In the genomic region with DNA sequence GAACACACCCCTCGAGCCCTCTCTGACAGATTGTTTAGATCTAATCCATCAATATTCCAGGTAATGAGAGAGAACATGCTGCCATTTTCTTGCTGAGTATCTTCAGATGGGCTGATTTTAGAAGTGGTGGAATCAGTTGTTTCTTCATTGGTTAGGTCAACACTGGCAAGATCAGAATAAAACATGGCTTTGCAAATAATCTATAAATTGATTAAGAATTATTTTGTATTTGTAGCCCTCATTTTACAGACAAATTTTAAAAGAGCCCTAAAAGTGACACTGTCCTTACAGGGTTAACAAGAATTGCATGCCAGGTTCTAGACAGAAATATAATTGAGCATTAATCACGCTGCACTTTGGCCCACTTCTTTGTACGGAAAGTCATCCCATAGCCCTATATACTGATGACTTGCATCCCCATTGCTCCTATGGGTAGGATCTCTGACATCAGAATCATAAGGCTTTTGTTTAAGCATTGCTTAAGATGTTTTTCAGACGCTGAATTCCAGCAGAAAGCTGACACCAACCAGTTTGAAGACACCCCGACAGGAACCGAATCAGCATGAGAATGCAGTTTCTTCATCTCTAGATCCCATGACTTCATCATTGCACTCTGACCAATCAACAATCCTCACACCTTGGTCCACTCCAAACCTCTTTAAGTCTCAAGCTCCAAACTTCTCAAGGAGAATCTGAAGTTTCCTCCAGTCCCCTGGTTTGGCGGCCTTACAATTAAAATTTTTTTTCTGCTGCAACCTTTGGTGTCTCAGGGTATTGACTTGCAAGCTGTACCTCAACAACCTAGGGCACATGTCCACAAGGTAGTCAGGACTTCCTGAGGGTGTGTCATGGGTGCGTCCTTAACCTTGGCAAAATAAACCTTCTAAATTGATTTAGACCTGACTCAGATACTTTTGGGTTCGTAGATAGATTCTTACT, we compare ENCODE assay signal across 1 cellular context.
TF ChIP-seq lines count a peak whose summit lies in the region.

No MANE protein-coding gene starts in this region.

TF ChIP-seq in K562, 482 proteins besides CTCF, POLR2A, EP300 and RAD21 (continued from another document and continues in another):
- TF ChIP-seq, protein P1, sequence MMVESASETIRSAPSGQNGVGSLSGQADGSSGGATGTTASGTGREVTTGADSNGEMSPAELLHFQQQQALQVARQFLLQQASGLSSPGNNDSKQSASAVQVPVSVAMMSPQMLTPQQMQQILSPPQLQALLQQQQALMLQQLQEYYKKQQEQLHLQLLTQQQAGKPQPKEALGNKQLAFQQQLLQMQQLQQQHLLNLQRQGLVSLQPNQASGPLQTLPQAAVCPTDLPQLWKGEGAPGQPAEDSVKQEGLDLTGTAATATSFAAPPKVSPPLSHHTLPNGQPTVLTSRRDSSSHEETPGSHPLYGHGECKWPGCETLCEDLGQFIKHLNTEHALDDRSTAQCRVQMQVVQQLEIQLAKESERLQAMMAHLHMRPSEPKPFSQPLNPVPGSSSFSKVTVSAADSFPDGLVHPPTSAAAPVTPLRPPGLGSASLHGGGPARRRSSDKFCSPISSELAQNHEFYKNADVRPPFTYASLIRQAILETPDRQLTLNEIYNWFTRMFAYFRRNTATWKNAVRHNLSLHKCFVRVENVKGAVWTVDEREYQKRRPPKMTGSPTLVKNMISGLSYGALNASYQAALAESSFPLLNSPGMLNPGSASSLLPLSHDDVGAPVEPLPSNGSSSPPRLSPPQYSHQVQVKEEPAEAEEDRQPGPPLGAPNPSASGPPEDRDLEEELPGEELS (CRISPR knock-in tag; IDR thresholded peaks at IDR 0.05; ENCODE audit: borderline replicate concordance): no peak
- TF ChIP-seq HNRNPUL1 (IDR thresholded peaks at IDR 0.05; ENCODE audit: low read length) (no peak), GABPB2 (CRISPR knock-in tag; conservative IDR thresholded peaks at IDR 0.05) (no peak), BRCA1 (IDR thresholded peaks at IDR 0.05) (no peak), BRCA1 (CRISPR knock-in tag; IDR thresholded peaks at IDR 0.05) (no peak), ZNF239 (CRISPR knock-in tag; IDR thresholded peaks at IDR 0.05) (no peak), MYBL2 (IDR thresholded peaks at IDR 0.05; ENCODE audit: low read depth) (no peak), MYBL2 (CRISPR knock-in tag; IDR thresholded peaks at IDR 0.05; ENCODE audit: borderline replicate concordance) (no peak), MBD1 (CRISPR knock-in tag; IDR thresholded peaks at IDR 0.05) (no peak), LEF1 (IDR thresholded peaks at IDR 0.05) (peak; percentile 60; the same call in 1 of the 2 replicates), ZNF277 (CRISPR knock-in tag; IDR thresholded peaks at IDR 0.05; ENCODE audit: borderline replicate concordance) (no peak), LCOR (CRISPR knock-in tag; IDR thresholded peaks at IDR 0.05) (no peak), YY1 (IDR thresholded peaks at IDR 0.05; ENCODE audit: borderline replicate concordance in 1 of 3, control insufficient read depth in 1 of 3, extremely low read depth in 1 of 3, insufficient read depth in 3 of 3, insufficient read length in 1 of 3, insufficient replicate concordance in 2 of 3, low read depth in 1 of 3, low read length in 2 of 3) (no peak), PRMT5 (CRISPR knock-in tag; IDR thresholded peaks at IDR 0.05) (no peak), POLR2AphosphoS2 (IDR thresholded peaks at IDR 0.05; ENCODE audit: low read length) (no peak), ZNF143 (CRISPR knock-in tag; IDR thresholded peaks at IDR 0.05) (no peak), ZNF449 (CRISPR knock-in tag; IDR thresholded peaks at IDR 0.05) (no peak), TFE3 (CRISPR knock-in tag; IDR thresholded peaks at IDR 0.05) (0 out of 2 replicates have a peak, but pooled peaks have one; percentile 11), MBD2 (IDR thresholded peaks at IDR 0.05; ENCODE audit: borderline replicate concordance, low read depth) (no peak), CEBPG (CRISPR knock-in tag; IDR thresholded peaks at IDR 0.05) (no peak), CEBPG (tag; conservative IDR thresholded peaks at IDR 0.05 in 1 of 2, IDR thresholded peaks at IDR 0.05 in 1 of 2) (peak; percentile 78 to 91), IRF2 (CRISPR knock-in tag; IDR thresholded peaks at IDR 0.05) (no peak), SRSF1 (IDR thresholded peaks at IDR 0.05; ENCODE audit: low read depth, low read length) (no peak), ZFPM2 (CRISPR knock-in tag; IDR thresholded peaks at IDR 0.05) (no peak), KDM5B (IDR thresholded peaks at IDR 0.05; ENCODE audit: insufficient replicate concordance, low read depth, low read length) (no peak), SIN3A (IDR thresholded peaks at IDR 0.05; ENCODE audit: borderline replicate concordance in 2 of 2, control insufficient read depth in 1 of 2, low read depth in 2 of 2, low read length in 2 of 2) (no peak), FOXK1 (CRISPR knock-in tag; IDR thresholded peaks at IDR 0.05; ENCODE audit: borderline replicate concordance) (no peak), THRAP3 (IDR thresholded peaks at IDR 0.05; ENCODE audit: borderline replicate concordance) (no peak), CCAR2 (IDR thresholded peaks at IDR 0.05; ENCODE audit: low read depth, low read length) (no peak), ASH1L (IDR thresholded peaks at IDR 0.05; ENCODE audit: borderline replicate concordance, low read depth, partially characterized antibody) (no peak), NR2F6 (CRISPR knock-in tag; IDR thresholded peaks at IDR 0.05) (no peak), REST (CRISPR knock-in tag; IDR thresholded peaks at IDR 0.05; ENCODE audit: low read depth) (no peak), ZBTB1 (CRISPR knock-in tag; IDR thresholded peaks at IDR 0.05; ENCODE audit: borderline replicate concordance, low read depth) (no peak), ZKSCAN3 (CRISPR knock-in tag; IDR thresholded peaks at IDR 0.05) (no peak), CBFA2T2 (conservative IDR thresholded peaks at IDR 0.05) (no peak), U2AF2 (optimal IDR thresholded peaks at IDR 0.05; ENCODE audit: low read depth, low read length) (no peak), NFATC3 (IDR thresholded peaks at IDR 0.05) (peak; percentile 47; the same call in 1 of the 2 replicates), PPARD (CRISPR knock-in tag; IDR thresholded peaks at IDR 0.05) (no peak), ZNF212 (CRISPR knock-in tag; IDR thresholded peaks at IDR 0.05) (no peak), SREBF1 (IDR thresholded peaks at IDR 0.05; ENCODE audit: borderline replicate concordance, low read depth, low read length) (no peak)
- TF ChIP-seq, protein P2, sequence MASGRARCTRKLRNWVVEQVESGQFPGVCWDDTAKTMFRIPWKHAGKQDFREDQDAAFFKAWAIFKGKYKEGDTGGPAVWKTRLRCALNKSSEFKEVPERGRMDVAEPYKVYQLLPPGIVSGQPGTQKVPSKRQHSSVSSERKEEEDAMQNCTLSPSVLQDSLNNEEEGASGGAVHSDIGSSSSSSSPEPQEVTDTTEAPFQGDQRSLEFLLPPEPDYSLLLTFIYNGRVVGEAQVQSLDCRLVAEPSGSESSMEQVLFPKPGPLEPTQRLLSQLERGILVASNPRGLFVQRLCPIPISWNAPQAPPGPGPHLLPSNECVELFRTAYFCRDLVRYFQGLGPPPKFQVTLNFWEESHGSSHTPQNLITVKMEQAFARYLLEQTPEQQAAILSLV (tag; IDR thresholded peaks at IDR 0.05): no peak
- TF ChIP-seq, protein P3, sequence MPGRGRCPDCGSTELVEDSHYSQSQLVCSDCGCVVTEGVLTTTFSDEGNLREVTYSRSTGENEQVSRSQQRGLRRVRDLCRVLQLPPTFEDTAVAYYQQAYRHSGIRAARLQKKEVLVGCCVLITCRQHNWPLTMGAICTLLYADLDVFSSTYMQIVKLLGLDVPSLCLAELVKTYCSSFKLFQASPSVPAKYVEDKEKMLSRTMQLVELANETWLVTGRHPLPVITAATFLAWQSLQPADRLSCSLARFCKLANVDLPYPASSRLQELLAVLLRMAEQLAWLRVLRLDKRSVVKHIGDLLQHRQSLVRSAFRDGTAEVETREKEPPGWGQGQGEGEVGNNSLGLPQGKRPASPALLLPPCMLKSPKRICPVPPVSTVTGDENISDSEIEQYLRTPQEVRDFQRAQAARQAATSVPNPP (IDR thresholded peaks at IDR 0.05; ENCODE audit: borderline replicate concordance, insufficient read depth, insufficient read length): no peak
- TF ChIP-seq, protein P4, sequence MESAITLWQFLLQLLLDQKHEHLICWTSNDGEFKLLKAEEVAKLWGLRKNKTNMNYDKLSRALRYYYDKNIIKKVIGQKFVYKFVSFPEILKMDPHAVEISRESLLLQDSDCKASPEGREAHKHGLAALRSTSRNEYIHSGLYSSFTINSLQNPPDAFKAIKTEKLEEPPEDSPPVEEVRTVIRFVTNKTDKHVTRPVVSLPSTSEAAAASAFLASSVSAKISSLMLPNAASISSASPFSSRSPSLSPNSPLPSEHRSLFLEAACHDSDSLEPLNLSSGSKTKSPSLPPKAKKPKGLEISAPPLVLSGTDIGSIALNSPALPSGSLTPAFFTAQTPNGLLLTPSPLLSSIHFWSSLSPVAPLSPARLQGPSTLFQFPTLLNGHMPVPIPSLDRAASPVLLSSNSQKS (CRISPR knock-in tag; IDR thresholded peaks at IDR 0.05): no peak
- TF ChIP-seq, protein P5, sequence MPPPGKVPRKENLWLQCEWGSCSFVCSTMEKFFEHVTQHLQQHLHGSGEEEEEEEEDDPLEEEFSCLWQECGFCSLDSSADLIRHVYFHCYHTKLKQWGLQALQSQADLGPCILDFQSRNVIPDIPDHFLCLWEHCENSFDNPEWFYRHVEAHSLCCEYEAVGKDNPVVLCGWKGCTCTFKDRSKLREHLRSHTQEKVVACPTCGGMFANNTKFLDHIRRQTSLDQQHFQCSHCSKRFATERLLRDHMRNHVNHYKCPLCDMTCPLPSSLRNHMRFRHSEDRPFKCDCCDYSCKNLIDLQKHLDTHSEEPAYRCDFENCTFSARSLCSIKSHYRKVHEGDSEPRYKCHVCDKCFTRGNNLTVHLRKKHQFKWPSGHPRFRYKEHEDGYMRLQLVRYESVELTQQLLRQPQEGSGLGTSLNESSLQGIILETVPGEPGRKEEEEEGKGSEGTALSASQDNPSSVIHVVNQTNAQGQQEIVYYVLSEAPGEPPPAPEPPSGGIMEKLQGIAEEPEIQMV (tag; conservative IDR thresholded peaks at IDR 0.05; ENCODE audit: low read depth): peak; percentile 98
